ENCODE assay signal across 14 cellular contexts in the genomic region with DNA sequence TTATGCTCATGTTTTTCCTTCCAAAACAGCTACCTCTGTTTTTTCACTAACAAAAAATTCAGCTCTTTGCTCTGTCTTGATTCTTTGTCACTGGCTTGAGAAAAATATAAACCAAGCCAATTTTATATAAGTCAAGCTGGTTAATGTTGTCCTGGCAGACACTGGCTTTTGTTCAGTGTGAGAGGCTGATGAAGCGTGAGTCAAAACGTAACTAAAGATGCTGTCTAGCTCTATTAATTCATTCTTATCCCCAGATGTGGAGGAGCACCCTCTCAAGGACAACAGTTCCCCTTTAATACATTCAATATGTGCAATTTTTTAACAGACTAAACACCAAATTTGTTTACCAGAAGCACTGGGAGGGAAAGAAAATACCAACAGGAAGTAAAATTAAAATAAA. TPM values are rescaled to one million over a fixed set of nuclear protein-coding genes. Genes with fewer than 3 reads are reported as not detected.
A peak's percentile ranks its signal among the peaks of the same experiment; 100 is the strongest.
DNase-seq lines count a peak whose midpoint lies in the region; ATAC-seq and TF ChIP-seq lines count a peak whose summit lies in the region.
"Had no signal": no experiment of that assay in that cellular context is flagged by ENCODE, and none has a peak within 500 bp of the region (broad histone marks: within the 10 kb centered on the region; RNA-seq: fewer than 3 reads in every experiment).

No MANE protein-coding gene starts in this region.

- no peak overlapping the region for H3K4me3 ChIP-seq in left ventricle myocardium inferior
- H3K4me3 ChIP-seq in gastrocnemius medialis = no peak overlapping the region
- no peak overlapping the region for H3K4me3 ChIP-seq in lower leg skin (ENCODE audit: low read depth, poor library complexity, severe bottlenecking)

- in situ Hi-C loops in gastrocnemius medialis (cut with MboI; ENCODE audit: low sequenced_read_pairs in 4 of 4) = no loop called here

- H3K27ac ChIP-seq in left ventricle myocardium inferior (replicated peaks) (peak overlapping the region; percentile 16), gastrocnemius medialis (peak overlapping the region; percentile 74 to 78 (median 75))
- H3K27ac ChIP-seq: C4-2B had no signal

- no peak for DNase-seq in left ventricle myocardium inferior
- no peak for DNase-seq in left ventricle myocardium superior
- no peak for DNase-seq in glutamatergic neuron
- DNase-seq in gastrocnemius medialis = no peak
- no peak for DNase-seq in lower leg skin (ENCODE audit: low spot score in 2 of 2)
- DNase-seq in activated CD4-positive, alpha-beta T cell treated with anti-CD3 and anti-CD28 coated beads for 1 hour = no peak
- no peak for DNase-seq in OCI-M1 (lab: John Stamatoyannopoulos, UW)
- DNase-seq: NCI-H1436; NCI-H2081; NCI-H2227 treated with DMSO at 0.1 percent for 48 hours; NCI-H524 treated with DMSO at 0.1 percent for 48 hours; NK-92 treated with Interleukin-12 subunit alpha and Interleukin-12 subunit beta, amount 100 ng/mL, for 24 hours had no signal

- intact Hi-C loops in left ventricle myocardium inferior (cut with micrococcal nuclease) = no loop called here
- intact Hi-C loops in left ventricle myocardium superior (cut with micrococcal nuclease) = no loop called here
- intact Hi-C loops in gastrocnemius medialis (cut with DNase I; ENCODE audit: low total_unique reads) = loop anchor here (2.0 to 10.0 kb wide), 2 partner anchors 15 to 543 kb away; a partner anchor contains a TSS
- intact Hi-C loops in lower leg skin (cut with DNase I; ENCODE audit: low total_unique reads) = no loop called here

- TF ChIP-seq CTCF in left ventricle myocardium inferior (IDR thresholded peaks at IDR 0.05; ENCODE audit: borderline replicate concordance) (no peak), glutamatergic neuron (IDR thresholded peaks at IDR 0.05; ENCODE audit: partially characterized antibody, unreplicated experiment) (no peak), gastrocnemius medialis (IDR thresholded peaks at IDR 0.05 in 4 of 5, conservative IDR thresholded peaks at IDR 0.05 in 1 of 5) (no peak), lower leg skin (IDR thresholded peaks at IDR 0.05) (no peak)

- H3K27me3 ChIP-seq in left ventricle myocardium inferior (ENCODE audit: low read depth) = no peaks in the 10 kb centered on the region
- H3K27me3 ChIP-seq in gastrocnemius medialis = no peaks in the 10 kb centered on the region

- no peaks in the 10 kb centered on the region for H3K27me3 Mint-ChIP-seq in glutamatergic neuron (ENCODE audit: unreplicated experiment)

- H3K4me1 Mint-ChIP-seq in glutamatergic neuron (ENCODE audit: low read depth, unreplicated experiment) = peaks cover 10% of the 10 kb centered on the region

- no peaks in the 10 kb centered on the region for H3K36me3 Mint-ChIP-seq in glutamatergic neuron (ENCODE audit: unreplicated experiment)

- 59 to 66% methylated on average over 2 of the region's 2 CpGs for WGBS in lower leg skin, 2 donors

- peaks cover 2% of the 10 kb centered on the region for H3K9me3 Mint-ChIP-seq in glutamatergic neuron (ENCODE audit: unreplicated experiment)

- peak overlapping the region; percentile 22 for H3K4me3 Mint-ChIP-seq in glutamatergic neuron (ENCODE audit: unreplicated experiment)

- no peak for TF ChIP-seq POLR2A in gastrocnemius medialis (IDR thresholded peaks at IDR 0.05)
- TF ChIP-seq POLR2A in lower leg skin (IDR thresholded peaks at IDR 0.05) = no peak

- H3K36me3 ChIP-seq in left ventricle myocardium inferior (no peaks in the 10 kb centered on the region), gastrocnemius medialis (no peaks in the 10 kb centered on the region)

- H3K9me3 ChIP-seq in left ventricle myocardium inferior (replicated peaks) (no peaks in the 10 kb centered on the region), gastrocnemius medialis (no peaks in the 10 kb centered on the region)

- no peak for ATAC-seq in left ventricle myocardium superior
- ATAC-seq in gastrocnemius medialis = peak in 1 of 2 donors; percentile 20
- no peak for ATAC-seq in GM18519 (IDR thresholded peaks at IDR 0.05; ENCODE audit: low FRiP score, unreplicated experiment)

- no peak overlapping the region for H3K27ac Mint-ChIP-seq in glutamatergic neuron (ENCODE audit: unreplicated experiment)

- H3K4me1 ChIP-seq in left ventricle myocardium inferior (no peaks in the 10 kb centered on the region), gastrocnemius medialis (peaks cover 32 to 42% of the 10 kb centered on the region in 2 donors)

RNA-seq across cellular contexts. Expression of a gene that starts 15.8 kb away (rescaled TPM):
- total RNA-seq in left ventricle myocardium inferior (0.41 TPM), left ventricle myocardium superior (not detected), glutamatergic neuron (ENCODE audit: unreplicated experiment) (1.6 TPM), gastrocnemius medialis (100 to 1,000 TPM in 1 of 4 donors, 10 to 100 TPM in 3; 21.0 to 117 (median 58.6) TPM), lower leg skin (10 to 100 TPM in 3 of 4 donors, 1 to 10 TPM in 1; 5.9 to 22.9 (median 18.9) TPM)
